Comparison of ENCODE assay signal across 1 cellular context in the genomic region with DNA sequence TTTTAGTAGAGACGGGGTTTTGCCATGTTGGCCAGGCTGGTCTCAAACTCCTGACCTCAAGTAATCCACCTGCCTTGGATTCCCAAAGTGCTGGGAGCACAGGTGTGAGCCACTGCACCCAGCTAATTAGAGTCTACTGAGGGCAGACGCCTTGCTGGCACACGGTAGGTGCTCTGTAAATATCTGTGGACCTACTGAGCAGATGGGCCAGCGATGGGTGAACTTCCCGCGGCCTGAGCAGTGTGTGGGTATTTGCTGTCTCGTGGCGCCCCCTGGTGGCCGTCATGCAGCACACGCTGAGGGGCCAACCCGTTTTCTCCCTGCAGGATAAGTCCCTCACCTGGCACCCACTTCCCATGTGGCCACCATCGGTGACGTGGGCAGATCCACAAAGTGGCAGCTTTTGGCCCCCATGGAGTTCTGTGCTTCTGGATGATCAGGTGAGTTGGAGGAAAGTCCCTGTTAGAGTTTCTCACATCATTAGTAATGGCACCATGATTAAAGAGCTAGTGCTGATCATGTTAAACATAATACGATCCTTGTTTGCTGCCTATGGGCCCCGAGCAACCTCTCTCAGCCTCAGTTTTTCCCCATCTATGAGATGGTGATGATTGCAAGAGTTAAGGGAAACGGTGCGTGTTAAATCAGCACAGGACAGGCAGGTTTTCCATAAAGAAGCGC.
TF ChIP-seq lines count a peak whose summit lies in the region.

No MANE protein-coding gene starts in this region.

TF ChIP-seq in HepG2, 621 proteins besides CTCF, POLR2A, EP300 and RAD21 (continued from another document and continues in another):
- TF ChIP-seq, protein P1, sequence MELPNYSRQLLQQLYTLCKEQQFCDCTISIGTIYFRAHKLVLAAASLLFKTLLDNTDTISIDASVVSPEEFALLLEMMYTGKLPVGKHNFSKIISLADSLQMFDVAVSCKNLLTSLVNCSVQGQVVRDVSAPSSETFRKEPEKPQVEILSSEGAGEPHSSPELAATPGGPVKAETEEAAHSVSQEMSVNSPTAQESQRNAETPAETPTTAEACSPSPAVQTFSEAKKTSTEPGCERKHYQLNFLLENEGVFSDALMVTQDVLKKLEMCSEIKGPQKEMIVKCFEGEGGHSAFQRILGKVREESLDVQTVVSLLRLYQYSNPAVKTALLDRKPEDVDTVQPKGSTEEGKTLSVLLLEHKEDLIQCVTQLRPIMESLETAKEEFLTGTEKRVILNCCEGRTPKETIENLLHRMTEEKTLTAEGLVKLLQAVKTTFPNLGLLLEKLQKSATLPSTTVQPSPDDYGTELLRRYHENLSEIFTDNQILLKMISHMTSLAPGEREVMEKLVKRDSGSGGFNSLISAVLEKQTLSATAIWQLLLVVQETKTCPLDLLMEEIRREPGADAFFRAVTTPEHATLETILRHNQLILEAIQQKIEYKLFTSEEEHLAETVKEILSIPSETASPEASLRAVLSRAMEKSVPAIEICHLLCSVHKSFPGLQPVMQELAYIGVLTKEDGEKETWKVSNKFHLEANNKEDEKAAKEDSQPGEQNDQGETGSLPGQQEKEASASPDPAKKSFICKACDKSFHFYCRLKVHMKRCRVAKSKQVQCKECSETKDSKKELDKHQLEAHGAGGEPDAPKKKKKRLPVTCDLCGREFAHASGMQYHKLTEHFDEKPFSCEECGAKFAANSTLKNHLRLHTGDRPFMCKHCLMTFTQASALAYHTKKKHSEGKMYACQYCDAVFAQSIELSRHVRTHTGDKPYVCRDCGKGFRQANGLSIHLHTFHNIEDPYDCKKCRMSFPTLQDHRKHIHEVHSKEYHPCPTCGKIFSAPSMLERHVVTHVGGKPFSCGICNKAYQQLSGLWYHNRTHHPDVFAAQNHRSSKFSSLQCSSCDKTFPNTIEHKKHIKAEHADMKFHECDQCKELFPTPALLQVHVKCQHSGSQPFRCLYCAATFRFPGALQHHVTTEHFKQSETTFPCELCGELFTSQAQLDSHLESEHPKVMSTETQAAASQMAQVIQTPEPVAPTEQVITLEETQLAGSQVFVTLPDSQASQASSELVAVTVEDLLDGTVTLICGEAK (IDR thresholded peaks at IDR 0.05) = no peak
- TF ChIP-seq, protein P1 (CRISPR knock-in tag; IDR thresholded peaks at IDR 0.05) = no peak
- TF ChIP-seq CREM (IDR thresholded peaks at IDR 0.05) (no peak), CREM (CRISPR knock-in tag; IDR thresholded peaks at IDR 0.05) (no peak), MZF1 (CRISPR knock-in tag; IDR thresholded peaks at IDR 0.05; ENCODE audit: borderline replicate concordance) (no peak), TCF7L2 (IDR thresholded peaks at IDR 0.05; ENCODE audit: low read depth, low read length) (no peak), NRL (CRISPR knock-in tag; IDR thresholded peaks at IDR 0.05; ENCODE audit: borderline replicate concordance) (peak; percentile 72), SYNCRIP (IDR thresholded peaks at IDR 0.05; ENCODE audit: insufficient read depth, low read depth, low read length) (no peak), ZFX (CRISPR knock-in tag; IDR thresholded peaks at IDR 0.05; ENCODE audit: low read depth) (peak; percentile 26; the same call in 1 of the 2 replicates), RARA (CRISPR knock-in tag; IDR thresholded peaks at IDR 0.05) (no peak), SRSF9 (IDR thresholded peaks at IDR 0.05; ENCODE audit: borderline replicate concordance, insufficient read depth, low read depth, low read length, poor library complexity, severe bottlenecking) (no peak), ZNF468 (CRISPR knock-in tag; IDR thresholded peaks at IDR 0.05) (no peak), ONECUT2 (CRISPR knock-in tag; IDR thresholded peaks at IDR 0.05) (no peak), ZNF530 (CRISPR knock-in tag; IDR thresholded peaks at IDR 0.05; ENCODE audit: low read depth) (no peak), ZBTB3 (CRISPR knock-in tag; IDR thresholded peaks at IDR 0.05; ENCODE audit: borderline replicate concordance, low read depth) (no peak), ZSCAN9 (CRISPR knock-in tag; IDR thresholded peaks at IDR 0.05; ENCODE audit: borderline replicate concordance) (no peak), ZFP36 (IDR thresholded peaks at IDR 0.05; ENCODE audit: borderline replicate concordance, low read depth, low read length, partially characterized antibody) (no peak)
- TF ChIP-seq, protein P2, sequence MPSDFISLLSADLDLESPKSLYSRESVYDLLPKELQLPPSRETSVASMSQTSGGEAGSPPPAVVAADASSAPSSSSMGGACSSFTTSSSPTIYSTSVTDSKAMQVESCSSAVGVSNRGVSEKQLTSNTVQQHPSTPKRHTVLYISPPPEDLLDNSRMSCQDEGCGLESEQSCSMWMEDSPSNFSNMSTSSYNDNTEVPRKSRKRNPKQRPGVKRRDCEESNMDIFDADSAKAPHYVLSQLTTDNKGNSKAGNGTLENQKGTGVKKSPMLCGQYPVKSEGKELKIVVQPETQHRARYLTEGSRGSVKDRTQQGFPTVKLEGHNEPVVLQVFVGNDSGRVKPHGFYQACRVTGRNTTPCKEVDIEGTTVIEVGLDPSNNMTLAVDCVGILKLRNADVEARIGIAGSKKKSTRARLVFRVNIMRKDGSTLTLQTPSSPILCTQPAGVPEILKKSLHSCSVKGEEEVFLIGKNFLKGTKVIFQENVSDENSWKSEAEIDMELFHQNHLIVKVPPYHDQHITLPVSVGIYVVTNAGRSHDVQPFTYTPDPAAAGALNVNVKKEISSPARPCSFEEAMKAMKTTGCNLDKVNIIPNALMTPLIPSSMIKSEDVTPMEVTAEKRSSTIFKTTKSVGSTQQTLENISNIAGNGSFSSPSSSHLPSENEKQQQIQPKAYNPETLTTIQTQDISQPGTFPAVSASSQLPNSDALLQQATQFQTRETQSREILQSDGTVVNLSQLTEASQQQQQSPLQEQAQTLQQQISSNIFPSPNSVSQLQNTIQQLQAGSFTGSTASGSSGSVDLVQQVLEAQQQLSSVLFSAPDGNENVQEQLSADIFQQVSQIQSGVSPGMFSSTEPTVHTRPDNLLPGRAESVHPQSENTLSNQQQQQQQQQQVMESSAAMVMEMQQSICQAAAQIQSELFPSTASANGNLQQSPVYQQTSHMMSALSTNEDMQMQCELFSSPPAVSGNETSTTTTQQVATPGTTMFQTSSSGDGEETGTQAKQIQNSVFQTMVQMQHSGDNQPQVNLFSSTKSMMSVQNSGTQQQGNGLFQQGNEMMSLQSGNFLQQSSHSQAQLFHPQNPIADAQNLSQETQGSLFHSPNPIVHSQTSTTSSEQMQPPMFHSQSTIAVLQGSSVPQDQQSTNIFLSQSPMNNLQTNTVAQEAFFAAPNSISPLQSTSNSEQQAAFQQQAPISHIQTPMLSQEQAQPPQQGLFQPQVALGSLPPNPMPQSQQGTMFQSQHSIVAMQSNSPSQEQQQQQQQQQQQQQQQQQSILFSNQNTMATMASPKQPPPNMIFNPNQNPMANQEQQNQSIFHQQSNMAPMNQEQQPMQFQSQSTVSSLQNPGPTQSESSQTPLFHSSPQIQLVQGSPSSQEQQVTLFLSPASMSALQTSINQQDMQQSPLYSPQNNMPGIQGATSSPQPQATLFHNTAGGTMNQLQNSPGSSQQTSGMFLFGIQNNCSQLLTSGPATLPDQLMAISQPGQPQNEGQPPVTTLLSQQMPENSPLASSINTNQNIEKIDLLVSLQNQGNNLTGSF (CRISPR knock-in tag; IDR thresholded peaks at IDR 0.05) = no peak
- TF ChIP-seq, protein P3, sequence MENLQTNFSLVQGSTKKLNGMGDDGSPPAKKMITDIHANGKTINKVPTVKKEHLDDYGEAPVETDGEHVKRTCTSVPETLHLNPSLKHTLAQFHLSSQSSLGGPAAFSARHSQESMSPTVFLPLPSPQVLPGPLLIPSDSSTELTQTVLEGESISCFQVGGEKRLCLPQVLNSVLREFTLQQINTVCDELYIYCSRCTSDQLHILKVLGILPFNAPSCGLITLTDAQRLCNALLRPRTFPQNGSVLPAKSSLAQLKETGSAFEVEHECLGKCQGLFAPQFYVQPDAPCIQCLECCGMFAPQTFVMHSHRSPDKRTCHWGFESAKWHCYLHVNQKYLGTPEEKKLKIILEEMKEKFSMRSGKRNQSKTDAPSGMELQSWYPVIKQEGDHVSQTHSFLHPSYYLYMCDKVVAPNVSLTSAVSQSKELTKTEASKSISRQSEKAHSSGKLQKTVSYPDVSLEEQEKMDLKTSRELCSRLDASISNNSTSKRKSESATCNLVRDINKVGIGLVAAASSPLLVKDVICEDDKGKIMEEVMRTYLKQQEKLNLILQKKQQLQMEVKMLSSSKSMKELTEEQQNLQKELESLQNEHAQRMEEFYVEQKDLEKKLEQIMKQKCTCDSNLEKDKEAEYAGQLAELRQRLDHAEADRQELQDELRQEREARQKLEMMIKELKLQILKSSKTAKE (CRISPR knock-in tag; IDR thresholded peaks at IDR 0.05; ENCODE audit: borderline replicate concordance) = no peak
- TF ChIP-seq, protein P4, sequence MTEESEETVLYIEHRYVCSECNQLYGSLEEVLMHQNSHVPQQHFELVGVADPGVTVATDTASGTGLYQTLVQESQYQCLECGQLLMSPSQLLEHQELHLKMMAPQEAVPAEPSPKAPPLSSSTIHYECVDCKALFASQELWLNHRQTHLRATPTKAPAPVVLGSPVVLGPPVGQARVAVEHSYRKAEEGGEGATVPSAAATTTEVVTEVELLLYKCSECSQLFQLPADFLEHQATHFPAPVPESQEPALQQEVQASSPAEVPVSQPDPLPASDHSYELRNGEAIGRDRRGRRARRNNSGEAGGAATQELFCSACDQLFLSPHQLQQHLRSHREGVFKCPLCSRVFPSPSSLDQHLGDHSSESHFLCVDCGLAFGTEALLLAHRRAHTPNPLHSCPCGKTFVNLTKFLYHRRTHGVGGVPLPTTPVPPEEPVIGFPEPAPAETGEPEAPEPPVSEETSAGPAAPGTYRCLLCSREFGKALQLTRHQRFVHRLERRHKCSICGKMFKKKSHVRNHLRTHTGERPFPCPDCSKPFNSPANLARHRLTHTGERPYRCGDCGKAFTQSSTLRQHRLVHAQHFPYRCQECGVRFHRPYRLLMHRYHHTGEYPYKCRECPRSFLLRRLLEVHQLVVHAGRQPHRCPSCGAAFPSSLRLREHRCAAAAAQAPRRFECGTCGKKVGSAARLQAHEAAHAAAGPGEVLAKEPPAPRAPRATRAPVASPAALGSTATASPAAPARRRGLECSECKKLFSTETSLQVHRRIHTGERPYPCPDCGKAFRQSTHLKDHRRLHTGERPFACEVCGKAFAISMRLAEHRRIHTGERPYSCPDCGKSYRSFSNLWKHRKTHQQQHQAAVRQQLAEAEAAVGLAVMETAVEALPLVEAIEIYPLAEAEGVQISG (CRISPR knock-in tag; IDR thresholded peaks at IDR 0.05) = no peak; the same call in 1 of the 2 replicates
